ENCODE assay signal across 8 cellular contexts in the genomic region with DNA sequence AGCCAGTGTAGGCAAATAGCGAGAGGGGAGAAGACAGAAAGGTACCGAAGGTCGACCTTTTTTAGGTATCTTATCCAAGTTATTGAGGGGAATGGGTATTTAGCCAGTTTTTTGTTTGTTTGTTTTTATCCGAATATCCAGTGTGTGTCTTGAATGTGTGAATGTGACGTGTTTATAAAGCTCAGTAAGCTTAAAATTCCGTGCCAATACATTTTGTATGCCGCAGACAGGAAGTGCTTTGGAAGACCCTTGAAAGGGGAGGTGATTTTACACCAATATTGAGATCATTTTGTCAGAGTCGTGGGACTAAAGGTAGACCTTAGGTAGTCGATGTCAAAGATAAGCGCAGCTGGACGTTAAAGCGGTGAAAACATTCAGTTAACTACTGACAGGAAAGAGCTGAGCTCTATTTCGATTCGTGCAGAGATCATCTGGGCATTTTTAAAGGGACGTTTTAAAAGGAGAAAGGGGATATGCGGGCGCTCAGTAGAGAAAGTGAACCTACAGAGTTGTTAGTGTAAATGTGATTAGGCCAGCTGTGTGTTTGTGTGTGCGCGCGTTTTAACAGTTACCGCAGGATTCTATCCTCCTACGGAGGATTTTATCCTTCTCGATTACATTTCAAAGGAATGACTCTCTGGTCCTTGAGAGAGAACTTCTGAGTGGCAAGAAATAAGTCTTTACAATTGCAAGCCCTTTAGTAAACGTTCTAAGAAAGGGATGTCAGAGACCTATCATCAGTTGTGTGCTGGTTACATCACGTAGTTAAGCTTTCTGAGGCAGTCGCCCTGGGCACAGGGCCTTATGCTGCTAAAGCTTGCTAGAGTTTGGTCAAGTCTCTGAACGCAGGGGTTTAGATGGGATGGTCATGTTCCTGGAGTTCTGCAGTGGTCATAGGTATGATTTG. TPM values are rescaled to one million over a fixed set of nuclear protein-coding genes. Genes with fewer than 3 reads are reported as not detected.
DNase-seq lines count a peak whose midpoint lies in the region; ATAC-seq and TF ChIP-seq lines count a peak whose summit lies in the region.

No MANE protein-coding gene starts in this region.

- H3K36me3 ChIP-seq in esophagus squamous epithelium (no peaks in the 10 kb centered on the region), neuron (ENCODE audit: insufficient read depth, low read length) (peaks cover 6% of the 10 kb centered on the region)

- H3K4me3 ChIP-seq in esophagus squamous epithelium, result peak overlapping the region; percentile 60 to 90 (median 63)
- peak overlapping the region; percentile 87 for H3K4me3 ChIP-seq in neuron (ENCODE audit: low read length)

- H3K4me1 ChIP-seq in esophagus squamous epithelium (peaks cover 11 to 83% (median 30%) of the 10 kb centered on the region in 3 donors), neuron (ENCODE audit: insufficient read depth, low read length) (peaks cover 32% of the 10 kb centered on the region)

- H3K27me3 ChIP-seq in esophagus squamous epithelium, result no peaks in the 10 kb centered on the region
- no peaks in the 10 kb centered on the region for H3K27me3 ChIP-seq in neuron (ENCODE audit: insufficient read depth, low read length)

- peak overlapping the region; percentile 86 to 90 (median 88) for H3K27ac ChIP-seq in esophagus squamous epithelium

- peak overlapping the region; percentile 13 for H2AFZ ChIP-seq in neuron (ENCODE audit: low read depth, low read length)

- intact Hi-C loops in esophagus squamous epithelium (cut with DNase I), result no loop called here

- ATAC-seq in HG02588 (IDR thresholded peaks at IDR 0.05; ENCODE audit: unreplicated experiment) (peak; percentile 0), HG02623 (IDR thresholded peaks at IDR 0.05; ENCODE audit: unreplicated experiment) (no peak)

- DNase-seq in DMS53 treated with DMSO at 0.1 percent for 48 hours (lab: John Stamatoyannopoulos, UW; ENCODE audit: unreplicated experiment), result peak; percentile 6
- peak; percentile 32 for DNase-seq in RPMI7951 (ENCODE audit: low read depth)
- DNase-seq in esophagus squamous epithelium (lab: John Stamatoyannopoulos, UW), result no peak
- no peak for DNase-seq in activated CD4-positive, CD25-positive, alpha-beta regulatory T cell (lab: John Stamatoyannopoulos, UW)
- no peak for DNase-seq in mucosa of gallbladder (ENCODE audit: low spot score)

- H3K9me3 ChIP-seq in esophagus squamous epithelium (no peaks in the 10 kb centered on the region), neuron (ENCODE audit: low read length) (peaks cover 3% of the 10 kb centered on the region)

- 4 to 6% methylated on average over 27 of the region's 27 CpGs for WGBS in esophagus squamous epithelium, 2 donors

- TF ChIP-seq CTCF in esophagus squamous epithelium (IDR thresholded peaks at IDR 0.05), result no peak

- no peak for TF ChIP-seq POLR2A in esophagus squamous epithelium (IDR thresholded peaks at IDR 0.05)

RNA-seq across cellular contexts. Expression of a gene that starts 0.6 kb away (rescaled TPM):
- total RNA-seq in RPMI7951 (2014; rRNA removed; shearing (Covaris generic)), result 105 and 113 TPM in 2 replicates
- total RNA-seq in esophagus squamous epithelium (10 to 100 TPM; 29.6 to 70.8 (median 53.5) TPM), mucosa of gallbladder (39.9 TPM)

Comparison
In these comparisons a context has a peak if more than half of its experiments do, and no peak if none do; other contexts are left out.
1. DNase-seq: peak in DMS53 treated with DMSO at 0.1 percent for 48 hours (single experiment) and RPMI7951 (single experiment); none in esophagus squamous epithelium (single experiment), activated CD4-positive, CD25-positive, alpha-beta regulatory T cell (0 of 4) and mucosa of gallbladder (single experiment).